ENCODE assay signal across 28 cellular contexts in the genomic region with DNA sequence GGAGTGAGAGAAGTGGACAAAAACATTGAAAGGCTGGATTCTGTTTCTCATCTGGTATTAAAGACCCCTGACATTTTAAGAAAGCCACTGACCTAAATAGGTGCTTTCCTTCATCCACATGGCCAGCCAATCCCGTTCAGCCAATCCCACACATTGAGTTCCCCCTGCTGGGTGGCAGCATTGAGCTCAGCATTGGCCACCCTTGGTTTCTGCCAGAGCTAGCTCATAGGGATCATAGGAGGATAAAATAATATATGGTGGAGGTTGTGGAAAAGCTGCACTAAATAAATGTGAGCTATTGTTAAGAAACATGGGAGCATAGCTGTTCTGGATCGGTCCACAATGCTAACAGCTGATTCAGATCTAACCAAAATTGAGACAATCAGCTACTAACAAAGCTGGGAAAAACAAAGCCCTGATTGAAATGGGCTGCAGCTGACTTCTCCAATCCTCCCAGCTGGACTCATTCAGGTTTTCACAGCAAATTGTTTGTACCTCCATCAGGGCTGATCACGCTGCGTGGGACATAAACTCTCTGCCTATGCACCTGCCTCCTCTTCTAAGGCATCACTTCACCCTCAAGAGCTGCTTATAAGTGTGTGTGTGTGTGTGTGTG.
DNase-seq lines count a peak whose midpoint lies in the region; ATAC-seq and TF ChIP-seq lines count a peak whose summit lies in the region.
"Had no signal": no experiment of that assay in that cellular context is flagged by ENCODE, and none has a peak within 500 bp of the region (broad histone marks: within the 10 kb centered on the region; RNA-seq: fewer than 3 reads in every experiment).

No MANE protein-coding gene starts in this region.

- no peaks in the 10 kb centered on the region for H3K27me3 Mint-ChIP-seq in H9 (ENCODE audit: low read depth)

- intact Hi-C loops in esophagus muscularis mucosa (cut with DNase I) (no loop called here), PC-3 (cut with micrococcal nuclease) (no loop called here)

- H3K27ac ChIP-seq in H9 (ENCODE audit: insufficient read length, low read depth, low read length) (no peak overlapping the region), esophagus muscularis mucosa (replicated peaks in 1 of 4) (no peak overlapping the region), PC-3 (ENCODE audit: low read length) (no peak overlapping the region)
- H3K27ac ChIP-seq: A549, ascending aorta, gastrocnemius medialis, left ventricle myocardium inferior, SJCRH30, uterus had no signal

- no peaks in the 10 kb centered on the region for H3K23me2 ChIP-seq in H9 (ENCODE audit: insufficient read length, low read depth, low read length, poor library complexity, severe bottlenecking)

- no peak for ATAC-seq in PC-3
- ATAC-seq: A549; activated CD4-positive, CD25-positive, alpha-beta regulatory T cell treated with anti-CD3 and anti-CD28 coated beads, Interleukin-2, amount 50 U/mL, for 24 hours; gastrocnemius medialis; K562; naive thymus-derived CD4-positive, alpha-beta T cell; stimulated activated naive CD8-positive, alpha-beta T cell treated with anti-CD3 and anti-CD28 coated beads, Interleukin-15, Interleukin-2, amounts not matched to agents 100 U/mL and 50 U/mL, for 24 hours had no signal

- H3K4me3 ChIP-seq in esophagus muscularis mucosa (no peak overlapping the region), PC-3 (ENCODE audit: low read length) (no peak overlapping the region)
- H3K4me3 ChIP-seq: A549, ascending aorta, gastrocnemius medialis, K562, left ventricle myocardium inferior, SJCRH30, uterus had no signal

- BruUV-seq in PC-3 (replicated peaks; lab: Mats Ljungman, UMichigan): no TSS peak

- H3K36me3 ChIP-seq in esophagus muscularis mucosa (no peaks in the 10 kb centered on the region), PC-3 (ENCODE audit: low read depth, low read length) (no peaks in the 10 kb centered on the region)
- H3K36me3 ChIP-seq: ascending aorta, gastrocnemius medialis, left ventricle myocardium inferior, SJCRH30, uterus had no signal

- H3K9me3 ChIP-seq in H9 (ENCODE audit: control insufficient read depth, low read depth, low read length): no peaks in the 10 kb centered on the region
- H3K9me3 ChIP-seq in esophagus muscularis mucosa: no peaks in the 10 kb centered on the region
- H3K9me3 ChIP-seq in PC-3 (ENCODE audit: low read length): no peaks in the 10 kb centered on the region
- H3K9me3 ChIP-seq: A549, ascending aorta, gastrocnemius medialis, left ventricle myocardium inferior, SJCRH30, uterus had no signal

- H3K23ac ChIP-seq in H9 (ENCODE audit: insufficient read length, low read depth, low read length): no peak overlapping the region

- H3K79me2 ChIP-seq in H9 (ENCODE audit: insufficient read depth, low read length): no peaks in the 10 kb centered on the region
- H3K79me2 ChIP-seq in PC-3 (ENCODE audit: low read length): no peaks in the 10 kb centered on the region

- WGBS in H9 (ENCODE audit: extremely low coverage, insufficient read length, low lambda C conversion rate): no CpG with 5 or more reads among the region's 4 CpGs
- WGBS in esophagus muscularis mucosa: 63% methylated on average over 4 of the region's 4 CpGs

- peak overlapping the region; percentile 50 for H3K18ac ChIP-seq in H9 (ENCODE audit: insufficient read length, low read depth, low read length)

- no peaks in the 10 kb centered on the region for H3K9me3 Mint-ChIP-seq in H9
- H3K9me3 Mint-ChIP-seq: activated CD4-positive, alpha-beta memory T cell treated with anti-CD3 and anti-CD28 coated beads, Interleukin-2, amount 10 ng/mL, durations not matched to agents 7 days and 5 days; activated naive CD8-positive, alpha-beta T cell treated with anti-CD3 and anti-CD28 coated beads for 36 hours had no signal

- H2AFZ ChIP-seq in H9 (ENCODE audit: low read length) (no peak overlapping the region), PC-3 (ENCODE audit: low read length) (no peak overlapping the region)

- H3K79me1 ChIP-seq in H9 (ENCODE audit: insufficient read depth, low read depth, low read length, poor library complexity, severe bottlenecking): no peaks in the 10 kb centered on the region

- H3F3A ChIP-seq in PC-3 (ENCODE audit: low read length, unreplicated experiment): no peaks in the 10 kb centered on the region

- H3K27me3 ChIP-seq in H9 (ENCODE audit: insufficient read depth, low read length) (no peaks in the 10 kb centered on the region), esophagus muscularis mucosa (no peaks in the 10 kb centered on the region), PC-3 (ENCODE audit: low read length) (no peaks in the 10 kb centered on the region)
- H3K27me3 ChIP-seq: ascending aorta, gastrocnemius medialis, SJCRH30, uterus had no signal

- TF ChIP-seq POLR2A in esophagus muscularis mucosa (IDR thresholded peaks at IDR 0.05; ENCODE audit: low read depth): no peak

- H4K8ac ChIP-seq in H9 (replicated peaks; ENCODE audit: insufficient read length, low read depth, low read length): no peak overlapping the region

- POLR2A ChIA-PET in PC-3 (lab: Charles Lee; ENCODE audit: unreplicated experiment): no interaction called here

- no peak overlapping the region for H3K56ac ChIP-seq in H9 (ENCODE audit: insufficient read length, low read depth, low read length)

- H3K4ac ChIP-seq in H9 (ENCODE audit: low read depth, low read length): no peak overlapping the region

- no peak overlapping the region for H4K5ac ChIP-seq in H9 (ENCODE audit: insufficient read length, low read depth, low read length)

- no peak overlapping the region for H2BK20ac ChIP-seq in H9 (ENCODE audit: low read depth, low read length, poor library complexity, severe bottlenecking)

- no peak overlapping the region for H2BK5ac ChIP-seq in H9 (ENCODE audit: insufficient read length, low read length)

- H4K91ac ChIP-seq in H9 (ENCODE audit: insufficient read length, low read depth, low read length): no peak overlapping the region

- TF ChIP-seq CTCF in H9 (conservative IDR thresholded peaks at IDR 0.05) (no peak), esophagus muscularis mucosa (IDR thresholded peaks at IDR 0.05) (no peak), PC-3 (conservative IDR thresholded peaks at IDR 0.05; ENCODE audit: low read depth, low read length) (no peak)

- no peak overlapping the region for H3T11ph ChIP-seq in H9 (ENCODE audit: low read length)

- no peak for TF ChIP-seq EP300 in esophagus muscularis mucosa (IDR thresholded peaks at IDR 0.05)

- H3K14ac ChIP-seq in H9 (ENCODE audit: insufficient read depth, low read length): no peak overlapping the region

- no peak overlapping the region for H3K9ac ChIP-seq in H9 (ENCODE audit: extremely low read depth, insufficient read length, low read length)
- H3K9ac ChIP-seq in PC-3 (ENCODE audit: low read length): no peak overlapping the region

- CTCF ChIA-PET in PC-3 (lab: Charles Lee): no interaction called here

- peak; percentile 24 for DNase-seq in NCI-H2107 treated with DMSO at 0.1 percent for 48 hours (lab: John Stamatoyannopoulos, UW; ENCODE audit: unreplicated experiment)
- DNase-seq in NCI-H2107 (lab: John Stamatoyannopoulos, UW): no peak
- DNase-seq in H9: no peak
- peak; percentile 87 for DNase-seq in esophagus muscularis mucosa (ENCODE audit: extremely low spot score)
- peak; percentile 57 for DNase-seq in putamen (ENCODE audit: low spot score)
- DNase-seq in PC-3: no peak
- no peak for DNase-seq in stimulated activated CD4-positive, alpha-beta T cell treated with anti-CD3 and anti-CD28 coated beads, Interleukin-2, amount 100 ng/mL, for 24 hours
- no peak for DNase-seq in activated naive CD4-positive, alpha-beta T cell (lab: John Stamatoyannopoulos, UW)
- DNase-seq: activated CD4-positive, alpha-beta memory T cell treated with anti-CD3 and anti-CD28 coated beads, Interleukin-2, amount 10 ng/mL, durations not matched to agents 7 days and 5 days; activated effector memory CD4-positive, alpha-beta T cell treated with Interleukin-2 at 50 U/mL for 16 hours; activated naive CD8-positive, alpha-beta T cell treated with anti-CD3 and anti-CD28 coated beads for 36 hours; activated T-cell treated with anti-CD3 and anti-CD28 coated beads for 4 hours; gastrocnemius medialis; HCEC 1CT; left ventricle myocardium inferior; naive thymus-derived CD4-positive, alpha-beta T cell; NCI-H1436 treated with DMSO at 0.1 percent for 48 hours; NCI-H2171 treated with DMSO at 0.1 percent for 48 hours; NCI-H524 treated with DMSO at 0.1 percent for 48 hours; SJCRH30; stimulated activated naive CD8-positive, alpha-beta T cell treated with anti-CD3 and anti-CD28 coated beads, Interleukin-15, Interleukin-2, amounts not matched to agents 100 U/mL and 50 U/mL, for 24 hours; T-helper 1 cell; uterus had no signal

- no peak overlapping the region for H2BK120ac ChIP-seq in H9 (ENCODE audit: low read depth, low read length, poor library complexity, severe bottlenecking)

- H3K4me1 Mint-ChIP-seq in H9: 0 out of 4 replicates have a peak, but pooled peaks cover 0 to 3% of the 10 kb centered on the region in 2 experiments
- H3K4me1 Mint-ChIP-seq: activated CD4-positive, alpha-beta memory T cell treated with anti-CD3 and anti-CD28 coated beads, Interleukin-2, amount 10 ng/mL, durations not matched to agents 7 days and 5 days; activated naive CD8-positive, alpha-beta T cell treated with anti-CD3 and anti-CD28 coated beads for 36 hours; B cell; naive thymus-derived CD4-positive, alpha-beta T cell had no signal

- H3K27ac Mint-ChIP-seq in H9: no peak overlapping the region
- H3K27ac Mint-ChIP-seq: activated CD4-positive, alpha-beta memory T cell treated with anti-CD3 and anti-CD28 coated beads, Interleukin-2, amount 10 ng/mL, durations not matched to agents 7 days and 5 days; activated naive CD8-positive, alpha-beta T cell treated with anti-CD3 and anti-CD28 coated beads for 36 hours; B cell; naive thymus-derived CD4-positive, alpha-beta T cell had no signal

- no peaks in the 10 kb centered on the region; a peak in 1 of 7 replicates for H3K36me3 Mint-ChIP-seq in H9 (ENCODE audit: insufficient read depth in 1 of 3, low read depth in 3 of 3)
- H3K36me3 Mint-ChIP-seq: activated naive CD8-positive, alpha-beta T cell treated with anti-CD3 and anti-CD28 coated beads for 36 hours had no signal

- H3K4me2 ChIP-seq in H9 (ENCODE audit: insufficient read depth, insufficient read length, low read length) (no peak overlapping the region), PC-3 (ENCODE audit: low read length) (no peak overlapping the region)
- H3K4me2 ChIP-seq: A549 had no signal

- H4K20me1 ChIP-seq in H9 (ENCODE audit: control insufficient read depth, insufficient read depth, insufficient read length): no peaks in the 10 kb centered on the region
- no peaks in the 10 kb centered on the region for H4K20me1 ChIP-seq in PC-3 (ENCODE audit: low read length)

- H2BK12ac ChIP-seq in H9 (ENCODE audit: insufficient read length, low read depth, low read length): no peak overlapping the region

- no peak overlapping the region for H3K4me3 Mint-ChIP-seq in H9
- H3K4me3 Mint-ChIP-seq: activated CD4-positive, alpha-beta memory T cell treated with anti-CD3 and anti-CD28 coated beads, Interleukin-2, amount 10 ng/mL, durations not matched to agents 7 days and 5 days; activated naive CD8-positive, alpha-beta T cell treated with anti-CD3 and anti-CD28 coated beads for 36 hours; B cell; naive thymus-derived CD4-positive, alpha-beta T cell had no signal

- H2AK5ac ChIP-seq in H9 (ENCODE audit: insufficient read length, low read length): no peak overlapping the region

- no peaks in the 10 kb centered on the region for H3K9me2 ChIP-seq in PC-3 (replicated peaks; ENCODE audit: low read length)

- no peak overlapping the region for H2BK15ac ChIP-seq in H9 (ENCODE audit: low read depth, low read length)

- H3K4me1 ChIP-seq in H9 (ENCODE audit: insufficient read depth, low read length) (no peaks in the 10 kb centered on the region), esophagus muscularis mucosa (no peaks in the 10 kb centered on the region), PC-3 (ENCODE audit: insufficient read depth, low read length) (no peaks in the 10 kb centered on the region)
- H3K4me1 ChIP-seq: A549, ascending aorta, gastrocnemius medialis, left ventricle myocardium inferior, SJCRH30, uterus had no signal

Comparison
In these comparisons a context has a peak if more than half of its experiments do, and no peak if none do; other contexts are left out.
1. DNase-seq: peak in NCI-H2107 treated with DMSO at 0.1 percent for 48 hours (single experiment), esophagus muscularis mucosa (single experiment) and putamen (single experiment); none in NCI-H2107 (single experiment), H9 (single experiment), PC-3 (single experiment), stimulated activated CD4-positive, alpha-beta T cell treated with anti-CD3 and anti-CD28 coated beads, Interleukin-2, amount 100 ng/mL, for 24 hours (0 of 2) and activated naive CD4-positive, alpha-beta T cell (0 of 4).